18 cellular contexts compared by ENCODE assay signal in genomic region chr18:74194691-74195090, GRCh38. TPM values are rescaled to one million over a fixed set of nuclear protein-coding genes. Genes with fewer than 3 reads are reported as not detected.
"Had no signal": no experiment of that assay in that cellular context is flagged by ENCODE, and none has a peak within 500 bp of the region (broad histone marks: within the 10 kb centered on the region; RNA-seq: fewer than 3 reads in every experiment).

No MANE protein-coding gene starts in this region.

- H3K4me3 Mint-ChIP-seq: dendritic cell treated with granulocyte-macrophage colony-stimulating factor and Interleukin-4, amounts not matched to agents 40 ng/mL and 50 ng/mL, for 4 days; effector memory CD8-positive, alpha-beta T cell; naive thymus-derived CD8-positive, alpha-beta T cell; stimulated activated memory B cell treated with anti-CD40 and anti-IgM and Interleukin-4, amounts not matched to agents 10 μg/mL and 1 μg/mL and 100 μg/mL, for 72 hours; stimulated activated naive CD8-positive, alpha-beta T cell treated with anti-CD3 and anti-CD28 coated beads, Interleukin-15, Interleukin-2, amounts not matched to agents 100 ng/mL and 50 ng/mL, for 24 hours had no signal

- H3K27me3 ChIP-seq: hepatocyte, ovary, testis, tibial nerve, vagina had no signal

- ATAC-seq: effector memory CD8-positive, alpha-beta T cell; left colon; mucosa of descending colon; naive thymus-derived CD8-positive, alpha-beta T cell; right cardiac atrium; stimulated activated memory B cell treated with anti-CD40 and anti-IgM and Interleukin-4, amounts not matched to agents 10 μg/mL and 1 μg/mL and 100 μg/mL, for 72 hours; upper lobe of right lung had no signal

- H3K4me1 ChIP-seq: testis, upper lobe of right lung, vagina had no signal

- H3K9me3 ChIP-seq: esophagus muscularis mucosa, mucosa of descending colon, ovary, testis, tibial nerve, upper lobe of right lung, vagina had no signal

- H3K36me3 Mint-ChIP-seq: naive thymus-derived CD8-positive, alpha-beta T cell; stimulated activated memory B cell treated with anti-CD40 and anti-IgM and Interleukin-4, amounts not matched to agents 10 μg/mL and 1 μg/mL and 100 μg/mL, for 72 hours had no signal

- H3K4me3 ChIP-seq: esophagus muscularis mucosa, hepatocyte, mucosa of descending colon, ovary, testis, tibial nerve, upper lobe of right lung, vagina had no signal

- H3K36me3 ChIP-seq: esophagus muscularis mucosa, ovary, tibial nerve, upper lobe of right lung, vagina had no signal

- H3K9me3 Mint-ChIP-seq: dendritic cell treated with granulocyte-macrophage colony-stimulating factor and Interleukin-4, amounts not matched to agents 40 ng/mL and 50 ng/mL, for 4 days; effector memory CD8-positive, alpha-beta T cell; naive thymus-derived CD8-positive, alpha-beta T cell; stimulated activated memory B cell treated with anti-CD40 and anti-IgM and Interleukin-4, amounts not matched to agents 10 μg/mL and 1 μg/mL and 100 μg/mL, for 72 hours; stimulated activated naive CD8-positive, alpha-beta T cell treated with anti-CD3 and anti-CD28 coated beads, Interleukin-15, Interleukin-2, amounts not matched to agents 100 ng/mL and 50 ng/mL, for 24 hours had no signal

- H3K27ac Mint-ChIP-seq: dendritic cell treated with granulocyte-macrophage colony-stimulating factor and Interleukin-4, amounts not matched to agents 40 ng/mL and 50 ng/mL, for 4 days; effector memory CD8-positive, alpha-beta T cell; stimulated activated memory B cell treated with anti-CD40 and anti-IgM and Interleukin-4, amounts not matched to agents 10 μg/mL and 1 μg/mL and 100 μg/mL, for 72 hours; stimulated activated naive CD8-positive, alpha-beta T cell treated with anti-CD3 and anti-CD28 coated beads, Interleukin-15, Interleukin-2, amounts not matched to agents 100 ng/mL and 50 ng/mL, for 24 hours had no signal

- H3K27me3 Mint-ChIP-seq: stimulated activated memory B cell treated with anti-CD40 and anti-IgM and Interleukin-4, amounts not matched to agents 10 μg/mL and 1 μg/mL and 100 μg/mL, for 72 hours had no signal

- DNase-seq: effector memory CD8-positive, alpha-beta T cell; foreskin melanocyte; left colon; mucosa of descending colon; naive thymus-derived CD8-positive, alpha-beta T cell; ovary; right cardiac atrium; stimulated activated CD4-positive, alpha-beta T cell treated with anti-CD3 and anti-CD28 coated beads, Interleukin-4, amount 100 ng/mL, for 1 hour; testis; upper lobe of right lung had no signal

RNA-seq across cellular contexts. Expression of gene FBXO15, which starts 47.1 kb away (rescaled TPM):
- total RNA-seq: posterior vena cava, vagina had no signal
